ENCODE assay signal across 15 cellular contexts in the genomic region with DNA sequence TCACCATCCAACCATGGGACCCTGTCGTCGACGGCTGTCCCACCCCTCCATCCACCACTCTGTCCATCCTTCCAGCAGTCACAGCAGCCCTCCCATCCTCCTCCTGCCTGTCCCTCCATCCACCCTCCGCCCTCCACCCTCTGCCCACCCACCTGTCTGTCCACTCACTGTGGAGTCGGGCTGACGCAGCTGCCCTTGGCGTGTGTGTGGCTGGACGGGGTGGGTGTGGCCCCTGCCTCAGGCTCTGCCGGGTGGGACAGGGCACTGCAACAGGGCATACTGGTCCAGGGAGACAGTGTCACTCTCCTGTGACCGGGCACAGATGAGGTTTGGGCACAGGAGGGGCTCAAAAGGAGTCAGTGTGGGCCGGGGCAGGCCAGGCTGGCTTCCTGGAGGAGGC. TPM values are rescaled to one million over a fixed set of nuclear protein-coding genes. Genes with fewer than 3 reads are reported as not detected.
A peak's percentile ranks its signal among the peaks of the same experiment; 100 is the strongest.
DNase-seq lines count a peak whose midpoint lies in the region; ATAC-seq, FAIRE-seq and TF ChIP-seq lines count a peak whose summit lies in the region.
"Had no signal": no experiment of that assay in that cellular context is flagged by ENCODE, and none has a peak within 500 bp of the region (broad histone marks: within the 10 kb centered on the region; RNA-seq: fewer than 3 reads in every experiment).

No MANE protein-coding gene starts in this region.

- in situ Hi-C loops in Panc1 (cut with HindIII; ENCODE audit: low pct_unique_long_range_greater_than_20kb, low sequenced_read_pairs) = no loop called here

- H3K4me1 ChIP-seq in A549 (peaks cover 37% of the 10 kb centered on the region), Panc1 (ENCODE audit: control insufficient read depth, insufficient read depth, low read length) (peaks cover 51% of the 10 kb centered on the region), mesenchymal stem cell (ENCODE audit: control insufficient read depth, insufficient read depth, low read depth, low read length) (peaks cover 41% of the 10 kb centered on the region)

- H3K4me1 Mint-ChIP-seq in stimulated activated naive CD8-positive, alpha-beta T cell treated with anti-CD3 and anti-CD28 coated beads, Interleukin-15, amount 100 ng/mL, for 72 hours = peaks cover 23% of the 10 kb centered on the region

- no peaks in the 10 kb centered on the region for H3K36me3 ChIP-seq in Panc1 (ENCODE audit: control insufficient read depth, insufficient read depth, low read length)
- H3K36me3 ChIP-seq in mesenchymal stem cell (ENCODE audit: control insufficient read depth in 1 of 2, insufficient read depth in 2 of 2, low read depth in 1 of 2, low read length in 2 of 2) = peaks cover 0 to 31% of the 10 kb centered on the region in 2 experiments

- no peak overlapping the region for H3K18ac ChIP-seq in mesenchymal stem cell (ENCODE audit: low read depth in 1 of 2, low read length in 2 of 2)

- H3K79me1 ChIP-seq in mesenchymal stem cell (replicated peaks; ENCODE audit: low read length, poor library complexity, severe bottlenecking) = peaks cover 1% of the 10 kb centered on the region

- peaks cover 4 to 12% of the 10 kb centered on the region in 2 donors for H3K9me3 Mint-ChIP-seq in stimulated activated naive CD8-positive, alpha-beta T cell treated with anti-CD3 and anti-CD28 coated beads, Interleukin-15, amount 100 ng/mL, for 72 hours
- H3K9me3 Mint-ChIP-seq: IgD-negative memory B cell had no signal

- no peak overlapping the region for H4K8ac ChIP-seq in mesenchymal stem cell (ENCODE audit: low read length)

- no peaks in the 10 kb centered on the region for H3K27me3 Mint-ChIP-seq in stimulated activated naive CD8-positive, alpha-beta T cell treated with anti-CD3 and anti-CD28 coated beads, Interleukin-15, amount 100 ng/mL, for 72 hours

- ATAC-seq in A549 (no peak; a peak in 1 of 6 replicates), Panc1 (peak; percentile 1; the same call in 1 of the 2 replicates)
- no peak for ATAC-seq in stimulated activated naive CD8-positive, alpha-beta T cell treated with anti-CD3 and anti-CD28 coated beads, Interleukin-15, amount 100 ng/mL, for 72 hours

- H2BK120ac ChIP-seq in mesenchymal stem cell (ENCODE audit: low read depth, low read length) = no peak overlapping the region

- no peak overlapping the region for H3K14ac ChIP-seq in mesenchymal stem cell (ENCODE audit: low read length in 2 of 2)

- H3K27me3 ChIP-seq in Panc1 (ENCODE audit: control insufficient read depth, insufficient read depth, low read length) (no peaks in the 10 kb centered on the region), mesenchymal stem cell (ENCODE audit: control insufficient read depth in 1 of 2, insufficient read depth in 1 of 2, low read length in 2 of 2) (no peaks in the 10 kb centered on the region)

- no peak for TF ChIP-seq POLR2A in A549 (IDR thresholded peaks at IDR 0.05; ENCODE audit: low read length)

- FAIRE-seq in A549 (lab: Jason Lieb, UNC) = no peak
- FAIRE-seq: H54 had no signal

- CTCF ChIA-PET in A549 (lab: Yijun Ruan, JAX) (interaction anchor here (1.2 to 3.0 kb wide), 7 partner anchors 9 to 74 kb away, joined by 3 to 19 read pairs (median 8); no protein-coding TSS in a partner anchor), Panc1 (lab: Charles Lee) (interaction anchor here (1.3 to 1.8 kb wide), 3 partner anchors 11 to 52 kb away, joined by 5 to 17 read pairs (median 8); no protein-coding TSS in a partner anchor)

- H2AFZ ChIP-seq in mesenchymal stem cell (ENCODE audit: low read depth, low read length) = no peak overlapping the region

- DNase-seq in A549 (ENCODE audit: low read depth in 1 of 2, low spot score in 1 of 2) = no peak
- no peak for DNase-seq in Panc1 (ENCODE audit: low read depth, low spot score)
- no peak for DNase-seq in mesenchymal stem cell
- no peak for DNase-seq in NCI-H1694 treated with DMSO at 0.1 percent for 48 hours (lab: John Stamatoyannopoulos, UW)
- no peak for DNase-seq in DMS 273 (lab: John Stamatoyannopoulos, UW; ENCODE audit: unreplicated experiment)
- no peak for DNase-seq in stimulated activated naive CD8-positive, alpha-beta T cell treated with anti-CD3 and anti-CD28 coated beads, Interleukin-15, amount 100 ng/mL, for 72 hours
- DNase-seq: aorta, DMS153, posterior cingulate gyrus, tibial artery had no signal

- peak overlapping the region; percentile 69 for H4K91ac ChIP-seq in mesenchymal stem cell (ENCODE audit: low read length)

- H3K23ac ChIP-seq in mesenchymal stem cell (ENCODE audit: low read length in 2 of 2) = no peak overlapping the region

- H3K27ac ChIP-seq in A549 (peak overlapping the region; percentile 98 to 99; a peak in 5 of 6 replicates), Panc1 (ENCODE audit: low read length) (peak overlapping the region; percentile 97), mesenchymal stem cell (ENCODE audit: low read length, poor library complexity, severe bottlenecking) (no peak overlapping the region)
- H3K27ac ChIP-seq: SK-N-MC, tibial artery had no signal

- no peak for TF ChIP-seq RAD21 in A549 (conservative IDR thresholded peaks at IDR 0.05 in 1 of 2, IDR thresholded peaks at IDR 0.05 in 1 of 2)

- WGBS in A549 (ENCODE audit: missing lambda C conversion rate) = 86% methylated on average over 6 of the region's 11 CpGs
- WGBS in mesenchymal stem cell = 91% methylated on average over 11 of the region's 11 CpGs

- no peak overlapping the region for H2BK12ac ChIP-seq in mesenchymal stem cell (ENCODE audit: low read length in 2 of 2)

- no peak overlapping the region for H3K4me3 ChIP-seq in A549
- H3K4me3 ChIP-seq in Panc1 (ENCODE audit: low read depth in 2 of 2, low read length in 2 of 2) = no peak overlapping the region
- H3K4me3 ChIP-seq in mesenchymal stem cell (ENCODE audit: insufficient read depth in 1 of 2, low read depth in 1 of 2, low read length in 2 of 2) = no peak overlapping the region
- H3K4me3 ChIP-seq: SK-N-MC had no signal

- H3K4me2 ChIP-seq in A549 (peak overlapping the region; percentile 95), mesenchymal stem cell (ENCODE audit: low read length, poor library complexity, severe bottlenecking) (no peak overlapping the region)

- TF ChIP-seq CTCF in A549 (IDR thresholded peaks at IDR 0.05) (no peak), Panc1 (IDR thresholded peaks at IDR 0.05) (no peak)

- no peak overlapping the region for H2BK15ac ChIP-seq in mesenchymal stem cell (ENCODE audit: low read depth, poor library complexity, severe bottlenecking)

- BruUV-seq in Panc1 (replicated peaks; lab: Mats Ljungman, UMichigan) = no TSS peak

- intact Hi-C loops in Panc1 (cut with micrococcal nuclease; ENCODE audit: unreplicated experiment) = no loop called here

- H3K4ac ChIP-seq in mesenchymal stem cell (ENCODE audit: low read depth in 1 of 2, low read length in 2 of 2) = no peak overlapping the region

- no peak for TF ChIP-seq EP300 in A549 (IDR thresholded peaks at IDR 0.05)

- no peak overlapping the region for H2BK5ac ChIP-seq in mesenchymal stem cell (ENCODE audit: low read depth, low read length, poor library complexity, severe bottlenecking)

- H3K9ac ChIP-seq in mesenchymal stem cell (ENCODE audit: low read length) = no peak overlapping the region

- H3K4me3 Mint-ChIP-seq in stimulated activated naive CD8-positive, alpha-beta T cell treated with anti-CD3 and anti-CD28 coated beads, Interleukin-15, amount 100 ng/mL, for 72 hours = peak overlapping the region in 1 of 2 donors; percentile 76
- H3K4me3 Mint-ChIP-seq: activated CD8-positive, alpha-beta T cell treated with anti-CD3 and anti-CD28 coated beads, Interleukin-2, amount 10 ng/mL, durations not matched to agents 7 days and 5 days had no signal

- no peak overlapping the region for H2AK5ac ChIP-seq in mesenchymal stem cell (ENCODE audit: low read length, severe bottlenecking)

- H3K27ac Mint-ChIP-seq in stimulated activated naive CD8-positive, alpha-beta T cell treated with anti-CD3 and anti-CD28 coated beads, Interleukin-15, amount 100 ng/mL, for 72 hours = no peak overlapping the region
- H3K27ac Mint-ChIP-seq: activated CD8-positive, alpha-beta T cell treated with anti-CD3 and anti-CD28 coated beads, Interleukin-2, amount 10 ng/mL, durations not matched to agents 7 days and 5 days; IgD-negative memory B cell had no signal

- POLR2A ChIA-PET in A549 (lab: Yijun Ruan, JAX) = interaction anchor here (1.2 to 1.7 kb wide), 3 partner anchors 11 to 54 kb away, joined by 3 to 9 read pairs (median 5); no protein-coding TSS in a partner anchor
- POLR2A ChIA-PET in Panc1 (lab: Charles Lee) = no interaction called here

- H3K9me3 ChIP-seq in A549 = no peaks in the 10 kb centered on the region
- no peaks in the 10 kb centered on the region for H3K9me3 ChIP-seq in Panc1 (ENCODE audit: control insufficient read depth, insufficient read depth, low read depth, low read length)
- no peaks in the 10 kb centered on the region for H3K9me3 ChIP-seq in mesenchymal stem cell (ENCODE audit: control insufficient read depth, low read length)
- H3K9me3 ChIP-seq: tibial artery had no signal

RNA-seq across cellular contexts. Expression of a gene that starts 1.9 kb away (rescaled TPM):
- polyA plus RNA-seq in A549 (2011; rRNA removed) (12.1 and 13.9 TPM in 2 replicates), A549 (2017; fragmentation: RNase III; extraction: RNeasy Plus Mini Kit Qiagen cat#74134 plus additional on column Dnase treatment) (22.3 to 25.9 TPM (median 23.4 TPM) in 3 replicates)
- polyA plus RNA-seq in A549 (2012; cell fraction: cytosol; rRNA removed) = 29.6 and 41.7 TPM in 2 replicates
- polyA plus RNA-seq in A549 (2012; cell fraction: nucleus; rRNA removed) = 51.5 and 77.9 TPM in 2 replicates
- polyA minus RNA-seq in A549 (2011; rRNA and poly(A)+ RNA removed) = 21.8 and 27.1 TPM in 2 replicates
- 36.8 TPM for total RNA-seq in Panc1 (2021; ENCODE audit: unreplicated experiment)
- polyA plus RNA-seq in Panc1 (2012; ENCODE audit: insufficient read length) = 38.8 TPM
- polyA plus RNA-seq in mesenchymal stem cell (2013, experiment 1 of 2) = 2.0 TPM
- polyA plus RNA-seq in mesenchymal stem cell (2013, experiment 2 of 2) = 1.4 TPM
- polyA plus RNA-seq: IgD-negative memory B cell had no signal

RNA-seq across cellular contexts. Expression of a gene that starts 18.9 kb away (rescaled TPM):
- polyA plus RNA-seq in A549 (2011; rRNA removed) = 27.7 and 27.8 TPM in 2 replicates
- 72.5 and 84.6 TPM in 2 replicates for polyA plus RNA-seq in A549 (2012; cell fraction: cytosol; rRNA removed)
- polyA plus RNA-seq in A549 (2012; cell fraction: nucleus; rRNA removed) = 85.6 and 86.4 TPM in 2 replicates
- 56.6 to 66.4 TPM (median 58.6 TPM) in 3 replicates for polyA plus RNA-seq in A549 (2017; fragmentation: RNase III; extraction: RNeasy Plus Mini Kit Qiagen cat#74134 plus additional on column Dnase treatment)
- 5.3 and 13.2 TPM in 2 replicates for polyA minus RNA-seq in A549 (2011; rRNA and poly(A)+ RNA removed)
- 183 TPM for total RNA-seq in Panc1 (2021; ENCODE audit: unreplicated experiment)
- 313 TPM for polyA plus RNA-seq in Panc1 (2012; ENCODE audit: insufficient read length)
- polyA plus RNA-seq in mesenchymal stem cell (2013, experiment 1 of 2) = 36.5 TPM
- 37.3 TPM for polyA plus RNA-seq in mesenchymal stem cell (2013, experiment 2 of 2)

RNA-seq across cellular contexts. Expression of a gene that starts 26.6 kb away (rescaled TPM):
- polyA plus RNA-seq in A549 (2011; rRNA removed) (5.1 and 5.3 TPM in 2 replicates), A549 (2017; fragmentation: RNase III; extraction: RNeasy Plus Mini Kit Qiagen cat#74134 plus additional on column Dnase treatment) (20.4 to 28.0 TPM (median 27.5 TPM) in 3 replicates)
- 27.5 and 33.3 TPM in 2 replicates for polyA plus RNA-seq in A549 (2012; cell fraction: cytosol; rRNA removed)
- polyA plus RNA-seq in A549 (2012; cell fraction: nucleus; rRNA removed) = 143 and 178 TPM in 2 replicates
- 2.2 and 2.6 TPM in 2 replicates for polyA minus RNA-seq in A549 (2011; rRNA and poly(A)+ RNA removed)
- total RNA-seq in Panc1 (2021; ENCODE audit: unreplicated experiment) = 122 TPM
- 259 TPM for polyA plus RNA-seq in Panc1 (2012; ENCODE audit: insufficient read length)
- polyA plus RNA-seq in mesenchymal stem cell (2013, experiment 1 of 2) = 17.0 TPM
- 15.3 TPM for polyA plus RNA-seq in mesenchymal stem cell (2013, experiment 2 of 2)
- polyA plus RNA-seq: IgD-negative memory B cell had no signal

RNA-seq across cellular contexts. Expression of a gene that starts 45.9 kb away (rescaled TPM):
- 0.66 and 0.70 TPM in 2 replicates for polyA plus RNA-seq in A549 (2011; rRNA removed)
- polyA plus RNA-seq in A549 (2012; cell fraction: cytosol; rRNA removed) = 0.26 and 0.32 TPM in 2 replicates
- polyA plus RNA-seq in A549 (2012; cell fraction: nucleus; rRNA removed) = 6.3 and 6.6 TPM in 2 replicates
- polyA plus RNA-seq in A549 (2017; fragmentation: RNase III; extraction: RNeasy Plus Mini Kit Qiagen cat#74134 plus additional on column Dnase treatment) = 0.50 to 0.55 TPM (median 0.51 TPM) in 3 replicates
- polyA minus RNA-seq in A549 (2011; rRNA and poly(A)+ RNA removed) = 0.44 and 0.58 TPM in 2 replicates
- total RNA-seq in Panc1 (2021; ENCODE audit: unreplicated experiment) = 61.4 TPM
- polyA plus RNA-seq in Panc1 (2012; ENCODE audit: insufficient read length) = 56.7 TPM
- polyA plus RNA-seq in mesenchymal stem cell (2013, experiment 1 of 2) = not detected
- 0.01 TPM for polyA plus RNA-seq in mesenchymal stem cell (2013, experiment 2 of 2)
- total RNA-seq: fibroblast of villous mesenchyme had no signal

RNA-seq across cellular contexts. Expression of a gene that starts 54.2 kb away (rescaled TPM):
- polyA plus RNA-seq in A549 (2011; rRNA removed) (23.4 and 28.9 TPM in 2 replicates), A549 (2017; fragmentation: RNase III; extraction: RNeasy Plus Mini Kit Qiagen cat#74134 plus additional on column Dnase treatment) (34.3 to 39.4 TPM (median 38.9 TPM) in 3 replicates)
- polyA plus RNA-seq in A549 (2012; cell fraction: cytosol; rRNA removed) = 43.5 and 48.7 TPM in 2 replicates
- 275 TPM in 2 replicates for polyA plus RNA-seq in A549 (2012; cell fraction: nucleus; rRNA removed)
- polyA minus RNA-seq in A549 (2011; rRNA and poly(A)+ RNA removed) = 40.7 and 47.5 TPM in 2 replicates
- 103 TPM for total RNA-seq in Panc1 (2021; ENCODE audit: unreplicated experiment)
- polyA plus RNA-seq in Panc1 (2012; ENCODE audit: insufficient read length) = 165 TPM
- 25.0 TPM for polyA plus RNA-seq in mesenchymal stem cell (2013, experiment 1 of 2)
- polyA plus RNA-seq in mesenchymal stem cell (2013, experiment 2 of 2) = 26.7 TPM
